Comparison of ENCODE assay signal across 9 cellular contexts in genomic region chr15:78034495-78035191, GRCh38. TPM values are rescaled to one million over a fixed set of nuclear protein-coding genes. Genes with fewer than 3 reads are reported as not detected.
DNase-seq lines count a peak whose midpoint lies in the region; ATAC-seq and TF ChIP-seq lines count a peak whose summit lies in the region.
"Had no signal": no experiment of that assay in that cellular context is flagged by ENCODE, and none has a peak within 500 bp of the region (broad histone marks: within the 10 kb centered on the region; RNA-seq: fewer than 3 reads in every experiment).

No MANE protein-coding gene starts in this region.

- H3K4me3 Mint-ChIP-seq in activated B cell treated with CpG ODN at 0.5 μM for 24 hours (peak overlapping the region; percentile 45), endothelial cell (ENCODE audit: unreplicated experiment) (no peak overlapping the region)

- H3K36me3 ChIP-seq in neutrophil, result peaks cover 2% of the 10 kb centered on the region
- H3K36me3 ChIP-seq in thoracic aorta, result no peaks in the 10 kb centered on the region

- peak overlapping the region; percentile 38 to 54 for H3K4me3 ChIP-seq in neutrophil (ENCODE audit: low read depth in 1 of 2, low read length in 1 of 2)
- H3K4me3 ChIP-seq in thoracic aorta, result peak overlapping the region; percentile 8

- peak overlapping the region; percentile 56 for H3K27ac ChIP-seq in caudate nucleus (ENCODE audit: low read depth, low read length)
- peak overlapping the region; percentile 83 for H3K27ac ChIP-seq in neutrophil
- peak overlapping the region; percentile 48 to 53 for H3K27ac ChIP-seq in thoracic aorta

- H3K27ac Mint-ChIP-seq in activated B cell treated with CpG ODN at 0.5 μM for 24 hours (peak overlapping the region; percentile 51), endothelial cell (ENCODE audit: unreplicated experiment) (no peak overlapping the region)

- H3K36me3 Mint-ChIP-seq in activated B cell treated with CpG ODN at 0.5 μM for 24 hours (ENCODE audit: low read depth), result peaks cover 9% of the 10 kb centered on the region
- peaks cover 5% of the 10 kb centered on the region for H3K36me3 Mint-ChIP-seq in endothelial cell (ENCODE audit: low read depth, unreplicated experiment)

- CTCF ChIA-PET in activated B cell treated with CpG ODN at 0.5 μM for 24 hours (lab: Charles Lee), result interaction anchor here (1.0 to 3.1 kb wide), 2 partner anchors 33 to 74 kb away, joined by 4 to 17 read pairs; no protein-coding TSS in a partner anchor

- H3K27me3 ChIP-seq in neutrophil, result no peaks in the 10 kb centered on the region
- H3K27me3 ChIP-seq in thoracic aorta (replicated peaks; ENCODE audit: insufficient read depth), result no peaks in the 10 kb centered on the region

- H3K9me3 Mint-ChIP-seq in activated B cell treated with CpG ODN at 0.5 μM for 24 hours (no peaks in the 10 kb centered on the region), endothelial cell (ENCODE audit: unreplicated experiment) (no peaks in the 10 kb centered on the region)

- H3K4me1 ChIP-seq in neutrophil (ENCODE audit: control insufficient read depth in 1 of 2, insufficient read depth in 1 of 2, low read depth in 1 of 2, low read length in 1 of 2) (peaks cover 96 to 99% of the 10 kb centered on the region in 2 experiments), thoracic aorta (ENCODE audit: control insufficient read depth in 1 of 2, low read depth in 2 of 2) (peaks cover 17 to 28% of the 10 kb centered on the region in 2 donors)

- peak; percentile 26 for DNase-seq in activated B cell treated with CpG ODN at 0.5 μM for 24 hours
- peak in 32 of 61 donors; percentile 13 to 83 (median 44) for DNase-seq in caudate nucleus (lab: John Stamatoyannopoulos, UW)
- no peak for DNase-seq in thoracic aorta (ENCODE audit: low spot score)
- no peak for DNase-seq in endothelial cell (ENCODE audit: low spot score)
- no peak for DNase-seq in pons (ENCODE audit: low spot score)

- POLR2A ChIA-PET in activated B cell treated with CpG ODN at 0.5 μM for 24 hours (lab: Charles Lee), result interaction anchor here (0.6 to 1.9 kb wide), 5 partner anchors 25 to 136 kb away, joined by 3 to 5 read pairs (median 4); partner anchors contain the start of gene IDH3A

- peak; percentile 81 for ATAC-seq in GM19025 (IDR thresholded peaks at IDR 0.05; ENCODE audit: low read depth, unreplicated experiment)
- peak; percentile 62 for ATAC-seq in HG03108 (IDR thresholded peaks at IDR 0.05; ENCODE audit: unreplicated experiment)
- peak; percentile 80 for ATAC-seq in activated B cell treated with CpG ODN at 0.5 μM for 24 hours (ENCODE audit: low read depth)
- ATAC-seq in thoracic aorta (ENCODE audit: insufficient number of reproducible peaks, low FRiP score, low read depth), result no peak

- TF ChIP-seq CTCF in activated B cell treated with CpG ODN at 0.5 μM for 24 hours (IDR thresholded peaks at IDR 0.05) (no peak), neutrophil (IDR thresholded peaks at IDR 0.05) (no peak), thoracic aorta (IDR thresholded peaks at IDR 0.05) (no peak), endothelial cell (IDR thresholded peaks at IDR 0.05; ENCODE audit: unreplicated experiment) (no peak)

- H3K4me1 Mint-ChIP-seq in activated B cell treated with CpG ODN at 0.5 μM for 24 hours (peaks cover 50% of the 10 kb centered on the region), endothelial cell (ENCODE audit: unreplicated experiment) (peaks cover 41% of the 10 kb centered on the region)

- no peaks in the 10 kb centered on the region for H3K27me3 Mint-ChIP-seq in activated B cell treated with CpG ODN at 0.5 μM for 24 hours
- peaks cover 1% of the 10 kb centered on the region for H3K27me3 Mint-ChIP-seq in endothelial cell (ENCODE audit: unreplicated experiment)

- H3K9me3 ChIP-seq in neutrophil (no peaks in the 10 kb centered on the region), thoracic aorta (no peaks in the 10 kb centered on the region)

- intact Hi-C loops in activated B cell treated with CpG ODN at 0.5 μM for 24 hours (cut with micrococcal nuclease), result loop anchor here (1.0 to 10.0 kb wide), 4 partner anchors 15 to 70 kb away; partner anchors contain the start of gene TBC1D2B

RNA-seq across cellular contexts. Expression of gene TBC1D2B, which starts 42.9 kb away (rescaled TPM):
- total RNA-seq in activated B cell treated with CpG ODN at 0.5 μM for 24 hours (12.9 and 13.7 TPM in 2 replicates), thoracic aorta (10 to 100 TPM; 54.0 to 58.5 TPM), endothelial cell (ENCODE audit: unreplicated experiment) (13.8 TPM)

RNA-seq across cellular contexts. Expression of gene SH2D7, which starts 57.7 kb away (rescaled TPM):
- total RNA-seq in activated B cell treated with CpG ODN at 0.5 μM for 24 hours, result not detected in 2 replicates
- not detected for total RNA-seq in thoracic aorta
- not detected for total RNA-seq in endothelial cell (ENCODE audit: unreplicated experiment)
- total RNA-seq: temporal lobe had no signal

Comparison
In these comparisons a context has a peak if more than half of its experiments do, and no peak if none do; other contexts are left out.
1. DNase-seq: peak in activated B cell treated with CpG ODN at 0.5 μM for 24 hours (single experiment) and caudate nucleus (32 of 61); none in thoracic aorta (single experiment), endothelial cell (single experiment) and pons (single experiment).
2. Peak in every context shown above with its lines, with median percentiles within 50 percentile points of each other: H3K27ac ChIP-seq.